In the genomic region with DNA sequence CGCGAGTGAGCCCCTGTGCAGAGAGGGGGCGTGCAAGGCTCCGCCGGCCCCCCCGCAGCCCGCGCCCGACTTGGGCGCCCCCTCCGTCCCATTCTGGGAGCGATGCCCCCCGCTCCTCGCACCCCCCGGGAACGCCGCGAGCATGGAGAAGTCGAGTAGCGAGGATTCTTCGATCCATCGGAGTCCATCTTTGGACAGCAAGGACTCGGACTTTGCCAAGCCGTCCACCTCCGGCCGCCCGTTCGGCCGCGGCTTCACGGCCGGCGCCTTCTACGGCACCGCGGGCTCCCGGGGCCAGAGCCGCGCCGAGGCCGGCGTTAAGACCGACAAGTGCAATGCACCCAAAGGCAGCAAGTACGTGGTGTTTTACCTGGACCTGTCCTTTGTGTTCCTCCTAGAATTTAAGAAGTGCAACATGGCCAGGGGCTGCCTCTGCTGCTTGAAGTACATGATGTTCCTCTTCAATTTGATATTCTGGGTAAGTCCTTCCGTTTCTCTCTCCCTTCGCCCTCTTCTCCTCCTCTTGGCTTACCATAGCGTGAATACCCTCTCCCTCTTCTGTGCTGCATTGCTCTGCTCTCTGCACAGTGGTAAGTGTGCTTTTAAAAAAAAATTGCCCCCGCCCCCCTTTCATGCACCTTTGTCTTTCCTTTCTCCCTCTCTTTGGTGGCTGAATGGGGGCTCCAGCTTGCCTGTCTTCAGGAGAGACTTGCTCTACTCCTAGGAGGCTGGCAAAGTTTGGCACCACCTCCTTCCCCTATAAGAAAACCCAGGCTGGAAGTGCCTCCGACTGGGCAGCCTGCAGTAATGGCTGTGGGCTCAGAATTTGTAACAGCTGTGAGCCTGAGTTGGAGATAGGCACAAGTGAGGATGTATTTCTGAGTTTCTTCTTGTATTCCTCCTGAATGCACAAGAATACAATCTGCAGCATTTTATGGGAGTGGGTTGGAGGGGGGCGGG, we compare ENCODE assay signal across 1 cellular context.
TF ChIP-seq lines count a peak whose summit lies in the region.

No MANE protein-coding gene starts in this region.

TF ChIP-seq in HEK293, 187 proteins besides CTCF, POLR2A, EP300 and RAD21:
- TF ChIP-seq, protein P1, sequence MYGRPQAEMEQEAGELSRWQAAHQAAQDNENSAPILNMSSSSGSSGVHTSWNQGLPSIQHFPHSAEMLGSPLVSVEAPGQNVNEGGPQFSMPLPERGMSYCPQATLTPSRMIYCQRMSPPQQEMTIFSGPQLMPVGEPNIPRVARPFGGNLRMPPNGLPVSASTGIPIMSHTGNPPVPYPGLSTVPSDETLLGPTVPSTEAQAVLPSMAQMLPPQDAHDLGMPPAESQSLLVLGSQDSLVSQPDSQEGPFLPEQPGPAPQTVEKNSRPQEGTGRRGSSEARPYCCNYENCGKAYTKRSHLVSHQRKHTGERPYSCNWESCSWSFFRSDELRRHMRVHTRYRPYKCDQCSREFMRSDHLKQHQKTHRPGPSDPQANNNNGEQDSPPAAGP (tag by site-specific recombination; IDR thresholded peaks at IDR 0.05) = no peak
- TF ChIP-seq, protein P2, sequence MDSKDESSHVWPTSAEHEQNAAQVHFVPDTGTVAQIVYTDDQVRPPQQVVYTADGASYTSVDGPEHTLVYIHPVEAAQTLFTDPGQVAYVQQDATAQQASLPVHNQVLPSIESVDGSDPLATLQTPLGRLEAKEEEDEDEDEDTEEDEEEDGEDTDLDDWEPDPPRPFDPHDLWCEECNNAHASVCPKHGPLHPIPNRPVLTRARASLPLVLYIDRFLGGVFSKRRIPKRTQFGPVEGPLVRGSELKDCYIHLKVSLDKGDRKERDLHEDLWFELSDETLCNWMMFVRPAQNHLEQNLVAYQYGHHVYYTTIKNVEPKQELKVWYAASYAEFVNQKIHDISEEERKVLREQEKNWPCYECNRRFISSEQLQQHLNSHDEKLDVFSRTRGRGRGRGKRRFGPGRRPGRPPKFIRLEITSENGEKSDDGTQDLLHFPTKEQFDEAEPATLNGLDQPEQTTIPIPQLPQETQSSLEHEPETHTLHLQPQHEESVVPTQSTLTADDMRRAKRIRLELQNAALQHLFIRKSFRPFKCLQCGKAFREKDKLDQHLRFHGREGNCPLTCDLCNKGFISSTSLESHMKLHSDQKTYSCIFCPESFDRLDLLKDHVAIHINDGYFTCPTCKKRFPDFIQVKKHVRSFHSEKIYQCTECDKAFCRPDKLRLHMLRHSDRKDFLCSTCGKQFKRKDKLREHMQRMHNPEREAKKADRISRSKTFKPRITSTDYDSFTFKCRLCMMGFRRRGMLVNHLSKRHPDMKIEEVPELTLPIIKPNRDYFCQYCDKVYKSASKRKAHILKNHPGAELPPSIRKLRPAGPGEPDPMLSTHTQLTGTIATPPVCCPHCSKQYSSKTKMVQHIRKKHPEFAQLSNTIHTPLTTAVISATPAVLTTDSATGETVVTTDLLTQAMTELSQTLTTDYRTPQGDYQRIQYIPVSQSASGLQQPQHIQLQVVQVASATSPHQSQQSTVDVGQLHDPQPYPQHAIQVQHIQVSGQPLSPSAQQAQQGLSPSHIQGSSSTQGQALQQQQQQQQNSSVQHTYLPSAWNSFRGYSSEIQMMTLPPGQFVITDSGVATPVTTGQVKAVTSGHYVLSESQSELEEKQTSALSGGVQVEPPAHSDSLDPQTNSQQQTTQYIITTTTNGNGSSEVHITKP (tag by site-specific recombination; IDR thresholded peaks at IDR 0.05) = no peak
- TF ChIP-seq WT1 (tag by site-specific recombination; IDR thresholded peaks at IDR 0.05) (no peak), ZNF792 (tag by site-specific recombination; IDR thresholded peaks at IDR 0.05) (no peak), ZNF16 (tag by site-specific recombination; IDR thresholded peaks at IDR 0.05; ENCODE audit: low read depth) (no peak), ZBTB20 (tag by site-specific recombination; IDR thresholded peaks at IDR 0.05) (no peak), ZNF48 (tag by site-specific recombination; IDR thresholded peaks at IDR 0.05) (no peak), ZSCAN4 (tag by site-specific recombination; IDR thresholded peaks at IDR 0.05) (no peak), ZNF394 (tag by site-specific recombination; IDR thresholded peaks at IDR 0.05; ENCODE audit: borderline replicate concordance) (no peak), ZNF146 (tag by site-specific recombination; IDR thresholded peaks at IDR 0.05) (no peak), ZNF629 (tag by site-specific recombination; IDR thresholded peaks at IDR 0.05) (no peak)
- TF ChIP-seq, protein P3, sequence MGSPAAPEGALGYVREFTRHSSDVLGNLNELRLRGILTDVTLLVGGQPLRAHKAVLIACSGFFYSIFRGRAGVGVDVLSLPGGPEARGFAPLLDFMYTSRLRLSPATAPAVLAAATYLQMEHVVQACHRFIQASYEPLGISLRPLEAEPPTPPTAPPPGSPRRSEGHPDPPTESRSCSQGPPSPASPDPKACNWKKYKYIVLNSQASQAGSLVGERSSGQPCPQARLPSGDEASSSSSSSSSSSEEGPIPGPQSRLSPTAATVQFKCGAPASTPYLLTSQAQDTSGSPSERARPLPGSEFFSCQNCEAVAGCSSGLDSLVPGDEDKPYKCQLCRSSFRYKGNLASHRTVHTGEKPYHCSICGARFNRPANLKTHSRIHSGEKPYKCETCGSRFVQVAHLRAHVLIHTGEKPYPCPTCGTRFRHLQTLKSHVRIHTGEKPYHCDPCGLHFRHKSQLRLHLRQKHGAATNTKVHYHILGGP (tag by site-specific recombination; IDR thresholded peaks at IDR 0.05) = no peak
